Comparison of ENCODE assay signal across 9 cellular contexts in genomic region chr1:151255381-151255780, GRCh38. TPM values are rescaled to one million over a fixed set of nuclear protein-coding genes. Genes with fewer than 3 reads are reported as not detected.
DNase-seq lines count a peak whose midpoint lies in the region; ATAC-seq, FAIRE-seq and TF ChIP-seq lines count a peak whose summit lies in the region.
"Had no signal": no experiment of that assay in that cellular context is flagged by ENCODE, and none has a peak within 500 bp of the region (broad histone marks: within the 10 kb centered on the region; RNA-seq: fewer than 3 reads in every experiment).

No MANE protein-coding gene starts in this region.

- ATAC-seq in GM18861 (IDR thresholded peaks at IDR 0.05; ENCODE audit: unreplicated experiment), result no peak
- ATAC-seq in HG03439 (IDR thresholded peaks at IDR 0.05; ENCODE audit: unreplicated experiment), result no peak

- H3K9me3 ChIP-seq in ES-I3 (ENCODE audit: control insufficient read depth, insufficient read depth, low read length) (no peaks in the 10 kb centered on the region), fibroblast of lung (ENCODE audit: control insufficient read depth, insufficient read depth, low read depth, low read length) (no peaks in the 10 kb centered on the region)

- TF ChIP-seq CTCF in fibroblast of lung (conservative IDR thresholded peaks at IDR 0.05 in 1 of 2, IDR thresholded peaks at IDR 0.05 in 1 of 2; ENCODE audit: low read depth in 1 of 2, low read length in 2 of 2), result no peak

- peak overlapping the region; percentile 94 for H3K27ac ChIP-seq in fibroblast of lung (ENCODE audit: insufficient read depth, low read length)

- no peaks in the 10 kb centered on the region for H3K27me3 ChIP-seq in fibroblast of lung (ENCODE audit: control insufficient read depth, insufficient read depth, low read length)

- peak overlapping the region; percentile 58 to 100 (median 92) for H3K4me3 ChIP-seq in fibroblast of lung (replicated peaks in 1 of 4; ENCODE audit: control extremely low read depth in 1 of 4, insufficient read depth in 1 of 4, low read depth in 3 of 4, low read length in 4 of 4)

- no peaks in the 10 kb centered on the region for H3K36me3 ChIP-seq in ES-I3 (ENCODE audit: insufficient read depth, low read length)
- peaks cover under 1% of the 10 kb centered on the region for H3K36me3 ChIP-seq in fibroblast of lung (ENCODE audit: control insufficient read depth, insufficient read depth, low read length)

- H3K4me1 ChIP-seq in ES-I3 (ENCODE audit: insufficient read depth, low read length), result no peaks in the 10 kb centered on the region; the same call in 1 of the 2 replicates
- H3K4me1 ChIP-seq in fibroblast of lung (ENCODE audit: control insufficient read depth, extremely low read depth, insufficient read depth, low read length), result no peaks in the 10 kb centered on the region

- no peaks in the 10 kb centered on the region for H4K20me1 ChIP-seq in fibroblast of lung (ENCODE audit: control insufficient read depth, extremely low read depth, insufficient read depth, low read length)

- H2AFZ ChIP-seq in fibroblast of lung (ENCODE audit: low read length), result no peak overlapping the region

- H3K4me2 ChIP-seq in fibroblast of lung (ENCODE audit: extremely low read depth, insufficient read depth, low read length), result peak overlapping the region; percentile 86

- H3K9ac ChIP-seq in ES-I3 (ENCODE audit: low read depth, low read length) (peak overlapping the region; percentile 86), fibroblast of lung (ENCODE audit: insufficient read depth, low read length) (peak overlapping the region; percentile 89)

- no peak for FAIRE-seq in HTR-8/SVneo (lab: Jason Lieb, UNC)
- FAIRE-seq: TTC549 had no signal

- H3K79me2 ChIP-seq in fibroblast of lung (ENCODE audit: control insufficient read depth, insufficient read depth, low read length), result peaks cover 55% of the 10 kb centered on the region

- peak; percentile 62 for DNase-seq in RKO (ENCODE audit: low spot score)
- DNase-seq in fibroblast of lung (ENCODE audit: low read depth in 2 of 2), result peak in 1 of 2 donors; percentile 16
- DNase-seq in retina, result peak; percentile 3
- DNase-seq in HTR-8/SVneo (ENCODE audit: insufficient read length, low spot score), result no peak
- DNase-seq in HK-2 (ENCODE audit: unreplicated experiment), result no peak

RNA-seq across cellular contexts. Expression of gene PSMD4, which starts 0.8 kb away (rescaled TPM):
- total RNA-seq in fibroblast of lung, result 193 and 240 TPM in 2 replicates
- polyA plus RNA-seq in fibroblast of lung, result 210 and 282 TPM in 2 replicates
- polyA plus RNA-seq in fibroblast of lung (2012), result 214 and 281 TPM in 2 replicates
- 143 and 181 TPM in 2 replicates for polyA minus RNA-seq in fibroblast of lung (ENCODE audit: low replicate concordance)

RNA-seq across cellular contexts. Expression of gene ZNF687, which starts 26.7 kb away (rescaled TPM):
- 8.2 and 11.7 TPM in 2 replicates for total RNA-seq in fibroblast of lung
- polyA plus RNA-seq in fibroblast of lung, result 7.2 and 7.6 TPM in 2 replicates
- polyA plus RNA-seq in fibroblast of lung (2012), result 9.0 and 9.6 TPM in 2 replicates
- 41.4 and 61.9 TPM in 2 replicates for polyA minus RNA-seq in fibroblast of lung (ENCODE audit: low replicate concordance)

RNA-seq across cellular contexts. Expression of gene PIP5K1A, which starts 57.0 kb away (rescaled TPM):
- 61.4 and 80.9 TPM in 2 replicates for total RNA-seq in fibroblast of lung
- 108 and 118 TPM in 2 replicates for polyA plus RNA-seq in fibroblast of lung
- 42.9 and 53.1 TPM in 2 replicates for polyA plus RNA-seq in fibroblast of lung (2012)
- polyA minus RNA-seq in fibroblast of lung (ENCODE audit: low replicate concordance), result 179 and 256 TPM in 2 replicates

Comparison
In these comparisons a context has a peak if more than half of its experiments do, and no peak if none do; other contexts are left out.
1. DNase-seq: peak in RKO (single experiment) and retina (single experiment); none in HTR-8/SVneo (single experiment) and HK-2 (single experiment).